29 cellular contexts compared by ENCODE assay signal in the genomic region with DNA sequence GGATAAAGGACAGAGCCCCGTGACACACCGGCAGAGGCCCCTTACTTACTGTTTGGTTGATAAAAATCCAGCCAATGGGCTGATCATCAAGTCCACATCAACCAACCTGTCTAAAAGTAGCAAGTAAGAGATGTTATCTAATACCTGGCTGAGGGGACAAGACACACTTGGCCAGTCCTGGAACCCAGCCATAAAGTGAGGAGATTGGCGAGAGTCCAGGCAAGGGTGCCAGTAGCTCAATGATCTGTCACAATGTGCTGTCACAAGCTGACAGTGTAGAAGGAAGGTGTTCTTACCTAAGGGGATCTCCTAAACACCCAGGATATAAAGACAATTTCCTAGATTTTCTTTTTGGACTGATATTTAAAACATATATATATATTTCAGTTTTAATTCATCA.
"Had no signal": no experiment of that assay in that cellular context is flagged by ENCODE, and none has a peak within 500 bp of the region (broad histone marks: within the 10 kb centered on the region; RNA-seq: fewer than 3 reads in every experiment).

No MANE protein-coding gene starts in this region.

- H3K27ac ChIP-seq: brain microvascular endothelial cell, cardiac muscle cell, Peyer's patch, RWPE1, SJCRH30, VCaP had no signal

- H3K4me3 Mint-ChIP-seq: activated CD4-positive, alpha-beta memory T cell treated with anti-CD3 and anti-CD28 coated beads for 36 hours; activated CD4-positive, alpha-beta T cell treated with anti-CD3 and anti-CD28 coated beads, Interleukin-2, amount 10 ng/mL, durations not matched to agents 7 days and 5 days; activated naive CD4-positive, alpha-beta T cell treated with anti-CD3 and anti-CD28 coated beads, Interleukin-2, amount 10 ng/mL, durations not matched to agents 7 days and 5 days; activated naive CD8-positive, alpha-beta T cell treated with anti-CD3 and anti-CD28 coated beads for 36 hours had no signal

- H3K9ac ChIP-seq: SK-N-SH had no signal

- DNase-seq: activated CD4-positive, alpha-beta memory T cell treated with anti-CD3 and anti-CD28 coated beads for 36 hours; activated CD4-positive, alpha-beta T cell treated with anti-CD3 and anti-CD28 coated beads, Interleukin-2, amount 10 ng/mL, durations not matched to agents 7 days and 5 days; activated CD4-positive, CD25-positive, alpha-beta regulatory T cell; activated gamma-delta T cell treated with Interleukin-2 at 50 U/mL for 16 hours; activated naive CD4-positive, alpha-beta T cell treated with anti-CD3 and anti-CD28 coated beads, Interleukin-2, amount 10 ng/mL, durations not matched to agents 7 days and 5 days; activated naive CD8-positive, alpha-beta T cell treated with anti-CD3 and anti-CD28 coated beads for 36 hours; activated T-cell treated with anti-CD3 and anti-CD28 coated beads for 4 hours; activated T-cell treated with anti-CD3 and anti-CD28 coated beads, Interleukin-2, amount 50 U/mL, for 72 hours; brain microvascular endothelial cell; KG1; MG63; MV-4-11; NCI-H1092 treated with DMSO at 0.1 percent for 48 hours; NCI-H1436 treated with DMSO at 0.1 percent for 48 hours; NCI-H187; NCI-H2171; NCI-H2227 treated with DMSO at 0.1 percent for 48 hours; NCI-H446 treated with DMSO at 0.1 percent for 48 hours; NCI-H524 treated with DMSO at 0.1 percent for 48 hours; NCI-H82; Peyer's patch; Right ventricle myocardium superior; SJCRH30; SK-N-SH; T-helper 1 cell had no signal

- H3K4me1 Mint-ChIP-seq: activated naive CD8-positive, alpha-beta T cell treated with anti-CD3 and anti-CD28 coated beads for 36 hours had no signal

- H3K36me3 ChIP-seq: brain microvascular endothelial cell, cardiac muscle cell, MG63, Peyer's patch, SJCRH30 had no signal

- H3K9me3 ChIP-seq: MG63, SJCRH30, SK-N-SH had no signal

- H3K4me2 ChIP-seq: SK-N-SH had no signal

- H3K27me3 ChIP-seq: brain microvascular endothelial cell, cardiac muscle cell, MG63, Peyer's patch, SJCRH30 had no signal

- H3K27me3 Mint-ChIP-seq: activated CD4-positive, alpha-beta T cell treated with anti-CD3 and anti-CD28 coated beads, Interleukin-2, amount 10 ng/mL, durations not matched to agents 7 days and 5 days; activated naive CD4-positive, alpha-beta T cell treated with anti-CD3 and anti-CD28 coated beads, Interleukin-2, amount 10 ng/mL, durations not matched to agents 7 days and 5 days; activated naive CD8-positive, alpha-beta T cell treated with anti-CD3 and anti-CD28 coated beads for 36 hours had no signal

- H3K27ac Mint-ChIP-seq: activated CD4-positive, alpha-beta memory T cell treated with anti-CD3 and anti-CD28 coated beads for 36 hours; activated CD4-positive, alpha-beta T cell treated with anti-CD3 and anti-CD28 coated beads, Interleukin-2, amount 10 ng/mL, durations not matched to agents 7 days and 5 days; activated naive CD4-positive, alpha-beta T cell treated with anti-CD3 and anti-CD28 coated beads, Interleukin-2, amount 10 ng/mL, durations not matched to agents 7 days and 5 days; activated naive CD8-positive, alpha-beta T cell treated with anti-CD3 and anti-CD28 coated beads for 36 hours; activated T-cell treated with anti-CD3 and anti-CD28 coated beads, Interleukin-2, amount 50 U/mL, for 72 hours; activated T-helper 2 cell treated with anti-CD3 and anti-CD28 coated beads, Interferon-gamma antibody, Interleukin-2, Interleukin-4, amounts not matched to agents 10 μg/mL and 5 μg/mL and 100 μg/mL, durations not matched to agents 14 hours and 24 hours and 36 hours had no signal

- H3K4me1 ChIP-seq: Peyer's patch, SJCRH30 had no signal

- H3K4me3 ChIP-seq: cardiac muscle cell, MG63, Peyer's patch, SJCRH30 had no signal
